25 cellular contexts compared by ENCODE assay signal in genomic region chr10:36324831-36325230, GRCh38.
DNase-seq lines count a peak whose midpoint lies in the region; ATAC-seq and TF ChIP-seq lines count a peak whose summit lies in the region.
"Had no signal": no experiment of that assay in that cellular context is flagged by ENCODE, and none has a peak within 500 bp of the region (broad histone marks: within the 10 kb centered on the region; RNA-seq: fewer than 3 reads in every experiment).

No MANE protein-coding gene starts in this region.

- intact Hi-C loops in MCF 10A (cut with micrococcal nuclease): no loop called here
- intact Hi-C loops in breast epithelium (cut with DNase I; ENCODE audit: low total_unique reads): no loop called here

- 0 out of 3 replicates have a peak, but pooled peaks have one; percentile 12 for ATAC-seq in RWPE2 (ENCODE audit: low read depth)
- no peak for ATAC-seq in HG03469 (IDR thresholded peaks at IDR 0.05; ENCODE audit: unreplicated experiment)
- ATAC-seq: HCT116 had no signal

- POLR2A ChIA-PET in MCF 10A (lab: Yijun Ruan, JAX): interaction anchor here (0.6 to 0.7 kb wide), 3 partner anchors 68 to 567 kb away, joined by 3 to 4 read pairs (median 3); no protein-coding TSS in a partner anchor

- no peak for TF ChIP-seq POLR2A in breast epithelium (IDR thresholded peaks at IDR 0.05)

- TF ChIP-seq CTCF in MCF 10A (IDR thresholded peaks at IDR 0.05; ENCODE audit: unreplicated experiment): no peak
- no peak for TF ChIP-seq CTCF in breast epithelium (IDR thresholded peaks at IDR 0.05)
- no peak for TF ChIP-seq CTCF in RWPE2 (IDR thresholded peaks at IDR 0.05; ENCODE audit: poor library complexity, severe bottlenecking)
- TF ChIP-seq CTCF in epithelial cell of esophagus (IDR thresholded peaks at IDR 0.05; ENCODE audit: insufficient read depth, low read depth, low read length, missing control alignments): no peak

- no peaks in the 10 kb centered on the region for H3K27me3 ChIP-seq in breast epithelium
- no peaks in the 10 kb centered on the region for H3K27me3 ChIP-seq in RWPE2 (ENCODE audit: insufficient read depth, poor library complexity, severe bottlenecking)
- H3K27me3 ChIP-seq: BLaER1 treated with 17β-estradiol and CSF1 and Interleukin-3, amounts not matched to agents 10 nM and 100 nM had no signal

- BruUV-seq in MCF 10A (replicated peaks; lab: Mats Ljungman, UMichigan): no TSS peak

- CTCF ChIA-PET in MCF 10A (lab: Yijun Ruan, JAX): interaction anchor here (0.6 kb wide), 1 partner anchor 360 kb away, joined by 3 read pairs; no protein-coding TSS in a partner anchor

- H3K4me1 ChIP-seq in breast epithelium (no peaks in the 10 kb centered on the region), RWPE2 (ENCODE audit: insufficient read depth, poor library complexity, severe bottlenecking) (no peaks in the 10 kb centered on the region)

- no peaks in the 10 kb centered on the region for H3K9me3 Mint-ChIP-seq in MCF 10A (ENCODE audit: unreplicated experiment)

- no peaks in the 10 kb centered on the region for H3K36me3 Mint-ChIP-seq in MCF 10A (ENCODE audit: insufficient read depth, unreplicated experiment)

- peaks cover 0 to 3% of the 10 kb centered on the region in 2 donors for H3K9me3 ChIP-seq in breast epithelium
- no peaks in the 10 kb centered on the region for H3K9me3 ChIP-seq in RWPE2 (ENCODE audit: severe bottlenecking)

- H3K4me3 Mint-ChIP-seq in MCF 10A (ENCODE audit: unreplicated experiment): no peak overlapping the region
- H3K4me3 Mint-ChIP-seq: CD4-positive, alpha-beta T cell had no signal

- H3K27me3 Mint-ChIP-seq in MCF 10A (ENCODE audit: insufficient read depth, unreplicated experiment): no peaks in the 10 kb centered on the region
- H3K27me3 Mint-ChIP-seq: CD4-positive, alpha-beta T cell had no signal

- no peak overlapping the region for H3K4me3 ChIP-seq in breast epithelium
- H3K4me3 ChIP-seq in RWPE2 (ENCODE audit: severe bottlenecking): no peak overlapping the region
- no peak overlapping the region for H3K4me3 ChIP-seq in epithelial cell of esophagus (ENCODE audit: low read length)
- H3K4me3 ChIP-seq: BLaER1 treated with 17β-estradiol and CSF1 and Interleukin-3, amounts not matched to agents 10 nM and 100 nM; PC-9 had no signal

- H3K27ac ChIP-seq in breast epithelium: no peak overlapping the region
- H3K27ac ChIP-seq in RWPE2 (ENCODE audit: poor library complexity, severe bottlenecking): no peak overlapping the region
- H3K27ac ChIP-seq: BLaER1 treated with 17β-estradiol and CSF1 and Interleukin-3, amounts not matched to agents 10 nM and 100 nM; PC-9 had no signal

- no peaks in the 10 kb centered on the region for H3K36me3 ChIP-seq in breast epithelium
- no peaks in the 10 kb centered on the region for H3K36me3 ChIP-seq in RWPE2 (ENCODE audit: low read depth)
- H3K36me3 ChIP-seq: BLaER1 treated with 17β-estradiol and CSF1 and Interleukin-3, amounts not matched to agents 10 nM and 100 nM had no signal

- peak overlapping the region; percentile 55 for H3K27ac Mint-ChIP-seq in MCF 10A (ENCODE audit: low read depth, unreplicated experiment)
- H3K27ac Mint-ChIP-seq: CD4-positive, alpha-beta T cell had no signal

- H3K4me1 Mint-ChIP-seq in MCF 10A (ENCODE audit: insufficient read depth, unreplicated experiment): peaks cover 15% of the 10 kb centered on the region

- DNase-seq in MCF 10A (ENCODE audit: unreplicated experiment): peak; percentile 18
- no peak for DNase-seq in breast epithelium (ENCODE audit: low spot score in 2 of 2)
- DNase-seq in RWPE2 (ENCODE audit: low spot score): no peak
- peak; percentile 39 for DNase-seq in epithelial cell of esophagus (ENCODE audit: low read depth)
- DNase-seq in NCI-H526 treated with DMSO at 0.1 percent for 48 hours (lab: John Stamatoyannopoulos, UW): no peak
- DNase-seq in Ammon's horn (ENCODE audit: low spot score): no peak
- no peak for DNase-seq in MV-4-11 (lab: John Stamatoyannopoulos, UW)
- DNase-seq: 8988T; CD4-positive, alpha-beta T cell; DMS53; EL; GDM1; NCI-H1105; NCI-H146; NCI-H2029; NCI-H446; NCI-H524 treated with DMSO at 0.1 percent for 48 hours; NCI-H82; NK-92 treated with Interleukin-12 subunit alpha and Interleukin-12 subunit beta, amount 100 ng/mL, for 24 hours; PC-9; SHP77; SW 1271 had no signal

Comparison
In these comparisons a context has a peak if more than half of its experiments do, and no peak if none do; other contexts are left out.
1. DNase-seq: peak in MCF 10A (single experiment) and epithelial cell of esophagus (single experiment); none in breast epithelium (0 of 2), RWPE2 (single experiment), NCI-H526 treated with DMSO at 0.1 percent for 48 hours (single experiment), Ammon's horn (single experiment) and MV-4-11 (single experiment).